ENCODE assay signal across 21 cellular contexts in the genomic region with DNA sequence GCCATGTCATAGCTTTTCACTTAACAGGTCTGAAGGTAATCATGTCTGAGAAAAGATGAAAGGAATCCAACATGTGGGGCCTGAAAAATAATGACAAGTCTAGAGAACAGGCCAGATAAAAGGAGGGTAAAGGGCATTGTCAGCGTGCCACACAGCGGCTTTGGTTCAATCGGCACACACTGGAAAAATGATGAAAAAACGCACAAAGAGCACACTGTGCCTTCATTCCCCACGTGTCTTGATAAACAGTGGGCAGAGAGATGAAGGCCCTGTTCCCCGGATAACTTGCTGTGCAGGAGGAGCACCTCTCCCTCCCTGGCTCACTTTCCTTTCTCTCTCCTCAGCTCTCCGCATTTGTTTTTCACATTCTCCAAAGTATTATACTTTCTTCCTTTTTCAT.
A peak's percentile ranks its signal among the peaks of the same experiment; 100 is the strongest.
DNase-seq lines count a peak whose midpoint lies in the region; ATAC-seq and TF ChIP-seq lines count a peak whose summit lies in the region.
"Had no signal": no experiment of that assay in that cellular context is flagged by ENCODE, and none has a peak within 500 bp of the region (broad histone marks: within the 10 kb centered on the region; RNA-seq: fewer than 3 reads in every experiment).

No MANE protein-coding gene starts in this region.

- no peaks in the 10 kb centered on the region for H3K27me3 Mint-ChIP-seq in natural killer cell treated with Interleukin-12 subunit alpha and Interleukin-12 subunit beta and Interleukin-15 and Interleukin-18, amount 100 ng/mL, for 72 hours
- H3K27me3 Mint-ChIP-seq: B cell; CD4-positive, CD25-positive, alpha-beta regulatory T cell had no signal

- no peaks in the 10 kb centered on the region for H3K4me1 Mint-ChIP-seq in natural killer cell treated with Interleukin-12 subunit alpha and Interleukin-12 subunit beta and Interleukin-15 and Interleukin-18, amount 100 ng/mL, for 72 hours (ENCODE audit: low read depth in 2 of 2)
- H3K4me1 Mint-ChIP-seq: B cell; CD4-positive, CD25-positive, alpha-beta regulatory T cell had no signal

- H3K4me3 Mint-ChIP-seq in natural killer cell treated with Interleukin-12 subunit alpha and Interleukin-12 subunit beta and Interleukin-15 and Interleukin-18, amount 100 ng/mL, for 72 hours = no peak overlapping the region
- H3K4me3 Mint-ChIP-seq: B cell; CD4-positive, CD25-positive, alpha-beta regulatory T cell had no signal

- H3K4me3 ChIP-seq in BE2C (ENCODE audit: low read depth, low read length) = no peak overlapping the region
- H3K4me3 ChIP-seq: K562, MG63, SK-N-MC had no signal

- peak; percentile 22 for DNase-seq in COLO829 (ENCODE audit: low spot score)
- peak; percentile 84 for DNase-seq in globus pallidus (ENCODE audit: low spot score)
- peak in 37 of 56 donors; percentile 2 to 57 (median 16) for DNase-seq in nucleus accumbens (lab: John Stamatoyannopoulos, UW)
- no peak for DNase-seq in RPMI8226
- DNase-seq in natural killer cell treated with Interleukin-12 subunit alpha and Interleukin-12 subunit beta and Interleukin-15 and Interleukin-18, amount 100 ng/mL, for 72 hours (ENCODE audit: low spot score) = no peak
- DNase-seq in BE2C = no peak
- DNase-seq: Caco-2; CD4-positive, CD25-positive, alpha-beta regulatory T cell; DMS 273 treated with DMSO at 0.1 percent for 48 hours; DMS79 treated with DMSO at 0.1 percent for 48 hours; MG63; NCI-H1417 treated with DMSO at 0.1 percent for 48 hours; NCI-H187; NCI-H446; NCI-H526; OCI-M1; Right ventricle myocardium superior had no signal

- peaks cover 20% of the 10 kb centered on the region for H3K36me3 Mint-ChIP-seq in natural killer cell treated with Interleukin-12 subunit alpha and Interleukin-12 subunit beta and Interleukin-15 and Interleukin-18, amount 100 ng/mL, for 72 hours
- H3K36me3 Mint-ChIP-seq: CD4-positive, CD25-positive, alpha-beta regulatory T cell had no signal

- no peaks in the 10 kb centered on the region for H3K27me3 ChIP-seq in BE2C
- H3K27me3 ChIP-seq: MG63 had no signal

- no peaks in the 10 kb centered on the region for H3K4me1 ChIP-seq in BE2C
- H3K4me1 ChIP-seq: Caco-2 had no signal

- no peak overlapping the region for H3K27ac Mint-ChIP-seq in natural killer cell treated with Interleukin-12 subunit alpha and Interleukin-12 subunit beta and Interleukin-15 and Interleukin-18, amount 100 ng/mL, for 72 hours
- H3K27ac Mint-ChIP-seq: B cell; CD4-positive, CD25-positive, alpha-beta regulatory T cell had no signal

- no peaks in the 10 kb centered on the region for H3K9me3 ChIP-seq in BE2C
- H3K9me3 ChIP-seq: Caco-2, MG63 had no signal

- H3K27ac ChIP-seq in temporal lobe (ENCODE audit: low read depth, low read length) = peak overlapping the region; percentile 14
- H3K27ac ChIP-seq: SK-N-MC had no signal

- no peaks in the 10 kb centered on the region for H3K36me3 ChIP-seq in BE2C
- H3K36me3 ChIP-seq: MG63 had no signal

- no peak for ATAC-seq in natural killer cell treated with Interleukin-12 subunit alpha and Interleukin-12 subunit beta and Interleukin-15 and Interleukin-18, amount 100 ng/mL, for 72 hours
- ATAC-seq: K562 had no signal

- TF ChIP-seq CTCF in BE2C (IDR thresholded peaks at IDR 0.05; ENCODE audit: low read depth, low read length) = no peak

- peaks cover 24% of the 10 kb centered on the region for H3K9me3 Mint-ChIP-seq in natural killer cell treated with Interleukin-12 subunit alpha and Interleukin-12 subunit beta and Interleukin-15 and Interleukin-18, amount 100 ng/mL, for 72 hours

Comparison
In these comparisons a context has a peak if more than half of its experiments do, and no peak if none do; other contexts are left out.
1. DNase-seq: peak in COLO829 (single experiment), globus pallidus (single experiment) and nucleus accumbens (37 of 56); none in RPMI8226 (single experiment), natural killer cell treated with Interleukin-12 subunit alpha and Interleukin-12 subunit beta and Interleukin-15 and Interleukin-18, amount 100 ng/mL, for 72 hours (single experiment) and BE2C (single experiment).